ENCODE assay signal across 11 cellular contexts in genomic region chr21:27094182-27094948, GRCh38.
"Had no signal": no experiment of that assay in that cellular context is flagged by ENCODE, and none has a peak within 500 bp of the region (broad histone marks: within the 10 kb centered on the region; RNA-seq: fewer than 3 reads in every experiment).

No MANE protein-coding gene starts in this region.

- H3K9me3 ChIP-seq: ascending aorta, esophagus squamous epithelium, gastroesophageal sphincter, tibial artery had no signal

- ATAC-seq: gastroesophageal sphincter, T-cell had no signal

- H3K4me3 ChIP-seq: ascending aorta, esophagus squamous epithelium, gastroesophageal sphincter, skin epidermis, tibial artery had no signal

- H3K36me3 ChIP-seq: ascending aorta, esophagus squamous epithelium, gastroesophageal sphincter, tibial artery had no signal

- H3K27me3 ChIP-seq: ascending aorta, esophagus squamous epithelium, gastroesophageal sphincter, tibial artery had no signal

- H3K4me1 ChIP-seq: ascending aorta, esophagus squamous epithelium had no signal

- DNase-seq: activated CD4-positive, alpha-beta memory T cell treated with anti-CD3 and anti-CD28 coated beads for 36 hours; activated CD4-positive, alpha-beta T cell treated with anti-CD3 and anti-CD28 coated beads for 1 hour; activated naive CD8-positive, alpha-beta T cell treated with anti-CD3 and anti-CD28 coated beads, Interleukin-2, amount 10 ng/mL, durations not matched to agents 7 days and 5 days; activated T-cell treated with anti-CD3 and anti-CD28 coated beads, Interleukin-2, amount 50 U/mL, for 48 hours; esophagus squamous epithelium; T-cell; T1000; tibial artery had no signal

- H3K27ac ChIP-seq: ascending aorta, esophagus squamous epithelium, gastroesophageal sphincter, skin epidermis, tibial artery had no signal
